19 cellular contexts compared by ENCODE assay signal in the genomic region with DNA sequence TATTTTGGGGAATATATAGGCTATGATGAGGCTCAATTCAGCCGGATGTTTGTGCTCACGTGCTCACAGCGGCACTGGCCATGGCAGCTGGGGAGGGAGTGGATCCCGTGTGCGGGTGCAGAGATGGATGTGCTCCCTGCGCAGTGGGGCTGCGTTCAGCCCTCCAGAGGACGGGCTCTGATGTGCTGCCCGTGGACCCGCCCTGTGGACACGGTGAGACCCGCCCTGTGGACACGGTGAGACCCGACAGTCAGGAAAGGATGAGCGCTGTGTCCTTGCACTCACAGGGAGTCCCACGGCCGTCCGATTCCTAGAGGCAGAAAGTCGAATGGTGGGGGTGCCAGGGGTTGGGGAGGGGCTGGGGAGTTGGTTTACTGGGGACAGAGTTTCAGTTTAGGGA.
"Had no signal": no experiment of that assay in that cellular context is flagged by ENCODE, and none has a peak within 500 bp of the region (broad histone marks: within the 10 kb centered on the region; RNA-seq: fewer than 3 reads in every experiment).

No MANE protein-coding gene starts in this region.

- H3K4me1 Mint-ChIP-seq: central memory CD8-positive, alpha-beta T cell; neural crest cell had no signal

- H3K4me1 ChIP-seq: pancreas, prostate gland, sigmoid colon had no signal

- ATAC-seq: esophagus mucosa, pancreas had no signal

- H3K9me3 Mint-ChIP-seq: central memory CD8-positive, alpha-beta T cell; naive thymus-derived CD4-positive, alpha-beta T cell; neural crest cell had no signal

- H3K27ac Mint-ChIP-seq: naive thymus-derived CD4-positive, alpha-beta T cell had no signal

- H3K27ac ChIP-seq: heart left ventricle, pancreas, prostate gland, sigmoid colon, skin epidermis had no signal

- DNase-seq: effector memory CD4-positive, alpha-beta T cell; hypothalamus; mammary epithelial cell; naive thymus-derived CD4-positive, alpha-beta T cell; occipital lobe; pancreas; sigmoid colon; stimulated activated CD4-positive, alpha-beta T cell treated with anti-CD3 and anti-CD28 coated beads, Interleukin-12 subunit alpha, Interleukin-12 subunit beta, amount 100 ng/mL, for 4 hours; stimulated activated naive CD4-positive, alpha-beta T cell; trophoblast cell had no signal

- H3K36me3 ChIP-seq: pancreas, prostate gland had no signal

- H3K9me3 ChIP-seq: heart left ventricle, pancreas, prostate gland, sigmoid colon had no signal

- H3K4me3 Mint-ChIP-seq: central memory CD8-positive, alpha-beta T cell; naive thymus-derived CD4-positive, alpha-beta T cell; neural crest cell had no signal

- FAIRE-seq: endometrium, frontal cortex, islet of Langerhans, pancreas had no signal

- H3K27me3 Mint-ChIP-seq: central memory CD8-positive, alpha-beta T cell; naive thymus-derived CD4-positive, alpha-beta T cell had no signal

- H3K4me3 ChIP-seq: heart left ventricle, pancreas, prostate gland, sigmoid colon, skin epidermis had no signal
